Comparison of ENCODE assay signal across 37 cellular contexts in the genomic region with DNA sequence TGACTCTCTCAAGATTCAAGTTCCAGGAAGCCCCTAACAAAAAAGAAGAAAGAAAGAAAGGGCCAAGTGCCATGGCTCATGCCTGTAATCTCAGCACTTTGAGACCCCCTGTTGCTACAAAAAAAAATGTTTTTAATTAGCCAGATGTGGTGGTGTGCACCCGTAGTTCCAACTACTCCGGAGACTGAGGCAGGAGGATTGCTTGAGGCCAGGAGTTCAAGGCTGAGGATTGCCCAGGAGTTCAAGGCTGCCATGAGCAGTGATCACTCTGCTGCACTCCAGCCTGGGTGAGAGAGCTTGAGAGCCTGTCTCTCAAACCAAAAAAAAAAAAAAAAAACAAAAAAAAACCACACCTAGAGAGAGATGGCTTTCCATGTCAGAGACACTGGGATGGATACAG. TPM values are rescaled to one million over a fixed set of nuclear protein-coding genes. Genes with fewer than 3 reads are reported as not detected.
"Had no signal": no experiment of that assay in that cellular context is flagged by ENCODE, and none has a peak within 500 bp of the region (broad histone marks: within the 10 kb centered on the region; RNA-seq: fewer than 3 reads in every experiment).

No MANE protein-coding gene starts in this region.

- H3K9me3 Mint-ChIP-seq: activated CD4-positive, alpha-beta memory T cell treated with anti-CD3 and anti-CD28 coated beads for 36 hours; activated CD4-positive, alpha-beta T cell treated with anti-CD3 and anti-CD28 coated beads, Interleukin-2, amount 10 ng/mL, durations not matched to agents 24 days and 14 days; activated naive CD4-positive, alpha-beta T cell treated with anti-CD3 and anti-CD28 coated beads for 36 hours; activated naive CD4-positive, alpha-beta T cell treated with anti-CD3 and anti-CD28 coated beads, Interleukin-2, amount 50 U/mL, for 72 hours; activated naive CD8-positive, alpha-beta T cell treated with anti-CD3 and anti-CD28 coated beads for 36 hours; activated T-cell treated with anti-CD3 and anti-CD28 coated beads, Interleukin-2, amount 50 U/mL, for 4 hours; activated T-cell treated with anti-CD3 and anti-CD28 coated beads, Interleukin-2, amount 50 U/mL, for 72 hours; activated T-helper 1 cell treated with anti-CD3 and anti-CD28 coated beads, Interleukin-12 subunit alpha, Interleukin-12 subunit beta, Interleukin-2, Interleukin-4 antibody, amounts not matched to agents 30 ng/mL and 10 ng/mL and 1 ng/mL, durations not matched to agents 14 hours and 24 hours and 36 hours; activated T-helper 17 cell treated with anti-CD3 and anti-CD28 coated beads, Interleukin-2, amount 50 U/mL, for 72 hours; central memory CD8-positive, alpha-beta T cell; T-helper 1 cell treated with Interleukin-12 subunit alpha and Interleukin-12 subunit beta and Interleukin-4 antibody, amounts not matched to agents 30 μg/mL and 1 μg/mL, for 36 hours; T-helper 2 cell treated with Interferon-gamma antibody and Interleukin-4, amounts not matched to agents 5 μg/mL and 100 μg/mL, for 36 hours had no signal

- H3K4me1 Mint-ChIP-seq: activated T-helper 17 cell treated with anti-CD3 and anti-CD28 coated beads, Interleukin-2, amount 50 U/mL, for 72 hours had no signal

- H3K27ac Mint-ChIP-seq: activated B cell treated with CpG ODN at 0.5 μM for 24 hours; activated CD4-positive, alpha-beta memory T cell treated with anti-CD3 and anti-CD28 coated beads for 36 hours; activated CD4-positive, alpha-beta T cell treated with anti-CD3 and anti-CD28 coated beads, Interleukin-2, amount 10 ng/mL, durations not matched to agents 24 days and 14 days; activated CD8-positive, alpha-beta T cell treated with anti-CD3 and anti-CD28 coated beads for 36 hours; activated naive CD4-positive, alpha-beta T cell treated with anti-CD3 and anti-CD28 coated beads for 36 hours; activated naive CD4-positive, alpha-beta T cell treated with anti-CD3 and anti-CD28 coated beads, Interleukin-2, amount 50 U/mL, for 72 hours; activated naive CD8-positive, alpha-beta T cell treated with anti-CD3 and anti-CD28 coated beads for 36 hours; activated T-cell treated with anti-CD3 and anti-CD28 coated beads, Interleukin-2, amount 50 U/mL, for 72 hours; activated T-helper 1 cell treated with anti-CD3 and anti-CD28 coated beads, Interleukin-12 subunit alpha, Interleukin-12 subunit beta, Interleukin-2, Interleukin-4 antibody, amounts not matched to agents 30 ng/mL and 10 ng/mL and 1 ng/mL, durations not matched to agents 14 hours and 24 hours and 36 hours; activated T-helper 17 cell treated with anti-CD3 and anti-CD28 coated beads, Interleukin-2, amount 50 U/mL, for 72 hours; T-helper 1 cell treated with Interleukin-12 subunit alpha and Interleukin-12 subunit beta and Interleukin-4 antibody, amounts not matched to agents 30 μg/mL and 1 μg/mL, for 36 hours; T-helper 2 cell treated with Interferon-gamma antibody and Interleukin-4, amounts not matched to agents 5 μg/mL and 100 μg/mL, for 36 hours had no signal

- DNase-seq: activated B cell treated with CpG ODN at 0.5 μM for 24 hours; activated CD4-positive, alpha-beta memory T cell treated with anti-CD3 and anti-CD28 coated beads for 36 hours; activated CD4-positive, alpha-beta T cell treated with anti-CD3 and anti-CD28 coated beads for 4 hours; activated CD4-positive, alpha-beta T cell treated with anti-CD3 and anti-CD28 coated beads, Interleukin-2, amount 10 ng/mL, durations not matched to agents 24 days and 14 days; activated CD4-positive, alpha-beta T cell treated with anti-CD3 and anti-CD28 coated beads, Interleukin-2, amount 50 U/mL, for 1 hour; activated CD4-positive, alpha-beta T cell treated with anti-CD3 and anti-CD28 coated beads, Interleukin-2, amount 50 U/mL, for 4 hours; activated CD4-positive, CD25-positive, alpha-beta regulatory T cell treated with anti-CD3 and anti-CD28 coated beads, Interleukin-2, amount 50 U/mL, for 72 hours; activated CD8-positive, alpha-beta memory T cell treated with anti-CD3 and anti-CD28 coated beads, Interleukin-2, amount 50 U/mL, for 4 hours; activated CD8-positive, alpha-beta T cell treated with anti-CD3 and anti-CD28 coated beads for 36 hours; activated gamma-delta T cell treated with Interleukin-2 at 50 U/mL for 16 hours; activated naive CD4-positive, alpha-beta T cell; activated naive CD4-positive, alpha-beta T cell treated with anti-CD3 and anti-CD28 coated beads for 36 hours; activated naive CD4-positive, alpha-beta T cell treated with anti-CD3 and anti-CD28 coated beads, Interleukin-2, amount 50 U/mL, for 16 hours; activated naive CD8-positive, alpha-beta T cell treated with anti-CD3 and anti-CD28 coated beads for 36 hours; activated T-cell treated with anti-CD3 and anti-CD28 coated beads for 4 hours; activated T-cell treated with anti-CD3 and anti-CD28 coated beads, Interleukin-2, amount 50 U/mL, for 1 hour; activated T-cell treated with anti-CD3 and anti-CD28 coated beads, Interleukin-2, amount 50 U/mL, for 4 hours; activated T-cell treated with anti-CD3 and anti-CD28 coated beads, Interleukin-2, amount 50 U/mL, for 72 hours; adrenal gland; amniotic stem cell; aorta; body of pancreas; brain microvascular endothelial cell; caudate nucleus; SW 1271; T-helper 1 cell; T-helper 2 cell; T-helper 9 cell had no signal

- H3K4me3 Mint-ChIP-seq: activated B cell treated with CpG ODN at 0.5 μM for 24 hours; activated CD4-positive, alpha-beta memory T cell treated with anti-CD3 and anti-CD28 coated beads for 36 hours; activated CD4-positive, alpha-beta T cell treated with anti-CD3 and anti-CD28 coated beads, Interleukin-2, amount 10 ng/mL, durations not matched to agents 24 days and 14 days; activated CD8-positive, alpha-beta T cell treated with anti-CD3 and anti-CD28 coated beads for 36 hours; activated naive CD4-positive, alpha-beta T cell treated with anti-CD3 and anti-CD28 coated beads for 36 hours; activated naive CD8-positive, alpha-beta T cell treated with anti-CD3 and anti-CD28 coated beads for 36 hours; activated T-cell treated with anti-CD3 and anti-CD28 coated beads, Interleukin-2, amount 50 U/mL, for 4 hours; activated T-cell treated with anti-CD3 and anti-CD28 coated beads, Interleukin-2, amount 50 U/mL, for 72 hours; activated T-helper 1 cell treated with anti-CD3 and anti-CD28 coated beads, Interleukin-12 subunit alpha, Interleukin-12 subunit beta, Interleukin-2, Interleukin-4 antibody, amounts not matched to agents 30 ng/mL and 10 ng/mL and 1 ng/mL, durations not matched to agents 14 hours and 24 hours and 36 hours; activated T-helper 17 cell treated with anti-CD3 and anti-CD28 coated beads, Interleukin-2, amount 50 U/mL, for 72 hours; central memory CD8-positive, alpha-beta T cell; T-helper 1 cell treated with Interleukin-12 subunit alpha and Interleukin-12 subunit beta and Interleukin-4 antibody, amounts not matched to agents 30 μg/mL and 1 μg/mL, for 36 hours; T-helper 2 cell treated with Interferon-gamma antibody and Interleukin-4, amounts not matched to agents 5 μg/mL and 100 μg/mL, for 36 hours had no signal

- H3K36me3 Mint-ChIP-seq: activated CD4-positive, alpha-beta memory T cell treated with anti-CD3 and anti-CD28 coated beads for 36 hours; activated naive CD4-positive, alpha-beta T cell treated with anti-CD3 and anti-CD28 coated beads, Interleukin-2, amount 50 U/mL, for 72 hours; activated naive CD8-positive, alpha-beta T cell treated with anti-CD3 and anti-CD28 coated beads for 36 hours had no signal

RNA-seq across cellular contexts. Expression of a gene that starts 18.8 kb away (rescaled TPM):
- total RNA-seq: activated B cell treated with CpG ODN at 0.5 μM for 24 hours; activated CD4-positive, alpha-beta memory T cell treated with anti-CD3 and anti-CD28 coated beads for 36 hours; activated CD4-positive, alpha-beta T cell treated with anti-CD3 and anti-CD28 coated beads, Interleukin-2, amount 10 ng/mL, durations not matched to agents 24 days and 14 days; activated CD8-positive, alpha-beta memory T cell treated with anti-CD3 and anti-CD28 coated beads for 36 hours; activated CD8-positive, alpha-beta T cell treated with anti-CD3 and anti-CD28 coated beads for 36 hours; activated naive CD4-positive, alpha-beta T cell treated with anti-CD3 and anti-CD28 coated beads for 36 hours; activated naive CD4-positive, alpha-beta T cell treated with anti-CD3 and anti-CD28 coated beads, Interleukin-2, amount 50 U/mL, for 72 hours; activated naive CD8-positive, alpha-beta T cell treated with anti-CD3 and anti-CD28 coated beads for 36 hours; activated T-cell treated with anti-CD3 and anti-CD28 coated beads, Interleukin-2, amount 50 U/mL, for 4 hours; activated T-cell treated with anti-CD3 and anti-CD28 coated beads, Interleukin-2, amount 50 U/mL, for 72 hours; activated T-helper 1 cell treated with anti-CD3 and anti-CD28 coated beads, Interleukin-12 subunit alpha, Interleukin-12 subunit beta, Interleukin-2, Interleukin-4 antibody, amounts not matched to agents 30 ng/mL and 10 ng/mL and 1 ng/mL, durations not matched to agents 14 hours and 24 hours and 36 hours; activated T-helper 17 cell treated with anti-CD3 and anti-CD28 coated beads, Interleukin-2, amount 50 U/mL, for 72 hours; adrenal gland; aorta; astrocyte; body of pancreas; breast epithelium had no signal
